ENCODE assay signal across 9 cellular contexts in genomic region chr6:12957321-12958051, GRCh38.
DNase-seq lines count a peak whose midpoint lies in the region; ATAC-seq and TF ChIP-seq lines count a peak whose summit lies in the region.
"Had no signal": no experiment of that assay in that cellular context is flagged by ENCODE, and none has a peak within 500 bp of the region (broad histone marks: within the 10 kb centered on the region; RNA-seq: fewer than 3 reads in every experiment).

No MANE protein-coding gene starts in this region.

- H3K4me1 ChIP-seq in uterus, result no peaks in the 10 kb centered on the region

- peak; percentile 74 for ATAC-seq in activated naive CD8-positive, alpha-beta T cell treated with anti-CD3 and anti-CD28 coated beads, Interleukin-2, amount 10 ng/mL, durations not matched to agents 7 days and 5 days (ENCODE audit: low read depth)

- peak overlapping the region; percentile 32 for H3K27ac Mint-ChIP-seq in activated naive CD8-positive, alpha-beta T cell treated with anti-CD3 and anti-CD28 coated beads, Interleukin-2, amount 10 ng/mL, durations not matched to agents 7 days and 5 days
- H3K27ac Mint-ChIP-seq in nephron, result peak overlapping the region in 2 of 3 experiments; percentile 37 to 82

- peak; percentile 10 for DNase-seq in DMS 273 (lab: John Stamatoyannopoulos, UW; ENCODE audit: unreplicated experiment)
- DNase-seq in DMS 273 treated with DMSO at 0.1 percent for 48 hours (lab: John Stamatoyannopoulos, UW), result no peak
- DNase-seq in NCI-H748 (lab: John Stamatoyannopoulos, UW; ENCODE audit: unreplicated experiment), result peak; percentile 63
- peak; percentile 49 for DNase-seq in activated naive CD8-positive, alpha-beta T cell treated with anti-CD3 and anti-CD28 coated beads, Interleukin-2, amount 10 ng/mL, durations not matched to agents 7 days and 5 days
- peak; percentile 79 for DNase-seq in globus pallidus (ENCODE audit: low spot score)
- DNase-seq in uterus, result peak; percentile 36 to 41
- DNase-seq in WERI-Rb-1, result no peak

- peak overlapping the region; percentile 51 to 59 for H3K4me3 ChIP-seq in uterus
- no peak overlapping the region for H3K4me3 ChIP-seq in WERI-Rb-1 (ENCODE audit: low read depth, low read length)

- H3K4me1 Mint-ChIP-seq in activated naive CD8-positive, alpha-beta T cell treated with anti-CD3 and anti-CD28 coated beads, Interleukin-2, amount 10 ng/mL, durations not matched to agents 7 days and 5 days, result peaks cover 15% of the 10 kb centered on the region
- peaks cover 18% of the 10 kb centered on the region for H3K4me1 Mint-ChIP-seq in nephron

- no peaks in the 10 kb centered on the region for H3K9me3 Mint-ChIP-seq in activated naive CD8-positive, alpha-beta T cell treated with anti-CD3 and anti-CD28 coated beads, Interleukin-2, amount 10 ng/mL, durations not matched to agents 7 days and 5 days
- no peaks in the 10 kb centered on the region for H3K9me3 Mint-ChIP-seq in nephron

- H3K36me3 Mint-ChIP-seq in activated naive CD8-positive, alpha-beta T cell treated with anti-CD3 and anti-CD28 coated beads, Interleukin-2, amount 10 ng/mL, durations not matched to agents 7 days and 5 days, result no peaks in the 10 kb centered on the region
- H3K36me3 Mint-ChIP-seq in nephron (ENCODE audit: low read depth), result no peaks in the 10 kb centered on the region

- no peaks in the 10 kb centered on the region for H3K36me3 ChIP-seq in uterus
- no peaks in the 10 kb centered on the region for H3K36me3 ChIP-seq in WERI-Rb-1

- H3K27ac ChIP-seq in uterus (peak overlapping the region; percentile 69 to 78), WERI-Rb-1 (no peak overlapping the region)
- H3K27ac ChIP-seq: 22Rv1 had no signal

- POLR2A ChIA-PET in activated naive CD8-positive, alpha-beta T cell treated with anti-CD3 and anti-CD28 coated beads, Interleukin-2, amount 10 ng/mL, durations not matched to agents 7 days and 5 days (lab: Charles Lee), result interaction anchor here (0.6 kb wide), 1 partner anchor 555 kb away, joined by 3 read pairs; no protein-coding TSS in a partner anchor

- H3K4me3 Mint-ChIP-seq in activated naive CD8-positive, alpha-beta T cell treated with anti-CD3 and anti-CD28 coated beads, Interleukin-2, amount 10 ng/mL, durations not matched to agents 7 days and 5 days, result peak overlapping the region; percentile 87
- peak overlapping the region; percentile 75 to 82 (median 81) for H3K4me3 Mint-ChIP-seq in nephron

- H3K27me3 ChIP-seq in uterus (no peaks in the 10 kb centered on the region), WERI-Rb-1 (ENCODE audit: insufficient read depth, low read depth, severe bottlenecking) (no peaks in the 10 kb centered on the region)

- H3K9me3 ChIP-seq in uterus (no peaks in the 10 kb centered on the region), WERI-Rb-1 (ENCODE audit: severe bottlenecking) (no peaks in the 10 kb centered on the region)

- TF ChIP-seq CTCF in nephron (IDR thresholded peaks at IDR 0.05; ENCODE audit: unreplicated experiment in 3 of 3) (no peak), uterus (IDR thresholded peaks at IDR 0.05) (no peak), WERI-Rb-1 (IDR thresholded peaks at IDR 0.05; ENCODE audit: low read depth, low read length) (no peak)

- TF ChIP-seq POLR2A in uterus (IDR thresholded peaks at IDR 0.05), result no peak

- intact Hi-C loops in uterus (cut with DNase I; ENCODE audit: low total_unique reads), result no loop called here

- H3K27me3 Mint-ChIP-seq in activated naive CD8-positive, alpha-beta T cell treated with anti-CD3 and anti-CD28 coated beads, Interleukin-2, amount 10 ng/mL, durations not matched to agents 7 days and 5 days, result peaks cover 43% of the 10 kb centered on the region
- peaks cover 46% of the 10 kb centered on the region for H3K27me3 Mint-ChIP-seq in nephron (ENCODE audit: low read depth)

Comparison
In these comparisons a context has a peak if more than half of its experiments do, and no peak if none do; other contexts are left out.
1. DNase-seq: peak in DMS 273 (single experiment), NCI-H748 (single experiment), activated naive CD8-positive, alpha-beta T cell treated with anti-CD3 and anti-CD28 coated beads, Interleukin-2, amount 10 ng/mL, durations not matched to agents 7 days and 5 days (single experiment), globus pallidus (single experiment) and uterus (2 of 2); none in DMS 273 treated with DMSO at 0.1 percent for 48 hours (single experiment) and WERI-Rb-1 (single experiment).